Comparison of ENCODE assay signal across 8 cellular contexts in genomic region chr22:22928666-22929380, GRCh38.
DNase-seq lines count a peak whose midpoint lies in the region; ATAC-seq and TF ChIP-seq lines count a peak whose summit lies in the region.

No MANE protein-coding gene starts in this region.

- ATAC-seq in DND-41 (ENCODE audit: insufficient read depth, low read depth), result peak; percentile 98
- ATAC-seq in GM19328 (IDR thresholded peaks at IDR 0.05; ENCODE audit: unreplicated experiment), result peak; percentile 75
- ATAC-seq in HG03175 (IDR thresholded peaks at IDR 0.05; ENCODE audit: unreplicated experiment), result peak; percentile 84

- H3K9me3 Mint-ChIP-seq in stimulated activated naive CD8-positive, alpha-beta T cell treated with anti-CD3 and anti-CD28 coated beads, Interleukin-15, Interleukin-2, amounts not matched to agents 100 ng/mL and 50 ng/mL, for 24 hours, result no peaks in the 10 kb centered on the region

- no peak for TF ChIP-seq CTCF in DND-41 (IDR thresholded peaks at IDR 0.05; ENCODE audit: borderline replicate concordance, extremely low read depth, low read length, poor library complexity, severe bottlenecking)
- no peak for TF ChIP-seq CTCF in foreskin fibroblast (IDR thresholded peaks at IDR 0.05; ENCODE audit: low read depth, low read length)

- no peak overlapping the region for H3K4me2 ChIP-seq in DND-41 (ENCODE audit: insufficient read depth, low read length)

- H3K36me3 ChIP-seq in DND-41 (ENCODE audit: insufficient read depth, low read length), result no peaks in the 10 kb centered on the region

- no peaks in the 10 kb centered on the region for H4K20me1 ChIP-seq in DND-41 (ENCODE audit: insufficient read depth, low read length)

- peak overlapping the region; percentile 70 for H3K27ac ChIP-seq in DND-41 (ENCODE audit: low read length)

- DNase-seq in DND-41, result peak; percentile 91
- peak in 3 of 5 donors; percentile 1 to 76 (median 19) for DNase-seq in T-helper 1 cell
- peak; percentile 12 to 30 for DNase-seq in foreskin fibroblast
- DNase-seq in RKO (ENCODE audit: low spot score), result no peak
- no peak for DNase-seq in DMS79 treated with DMSO at 0.1 percent for 48 hours (lab: John Stamatoyannopoulos, UW)

- H3K27me3 ChIP-seq in DND-41 (ENCODE audit: insufficient read depth, low read length, poor library complexity), result no peaks in the 10 kb centered on the region

- H2AFZ ChIP-seq in DND-41 (ENCODE audit: low read depth, low read length), result no peak overlapping the region

- no peaks in the 10 kb centered on the region for H3K27me3 Mint-ChIP-seq in stimulated activated naive CD8-positive, alpha-beta T cell treated with anti-CD3 and anti-CD28 coated beads, Interleukin-15, Interleukin-2, amounts not matched to agents 100 ng/mL and 50 ng/mL, for 24 hours

- peaks cover 22% of the 10 kb centered on the region for H3K4me1 ChIP-seq in DND-41 (ENCODE audit: insufficient read depth, low read length)

- no peaks in the 10 kb centered on the region for H3K79me2 ChIP-seq in DND-41 (ENCODE audit: insufficient read depth, low read length)

- H3K4me3 ChIP-seq in DND-41 (ENCODE audit: low read depth in 1 of 2, low read length in 2 of 2), result no peak overlapping the region
- H3K4me3 ChIP-seq in foreskin fibroblast (ENCODE audit: low read depth in 1 of 2, low read length in 2 of 2), result no peak overlapping the region

- no peaks in the 10 kb centered on the region for H3K9me3 ChIP-seq in DND-41 (ENCODE audit: insufficient read depth, low read length, severe bottlenecking)

- no peak overlapping the region for H3K4me3 Mint-ChIP-seq in stimulated activated naive CD8-positive, alpha-beta T cell treated with anti-CD3 and anti-CD28 coated beads, Interleukin-15, Interleukin-2, amounts not matched to agents 100 ng/mL and 50 ng/mL, for 24 hours

- no peaks in the 10 kb centered on the region for H3K36me3 Mint-ChIP-seq in stimulated activated naive CD8-positive, alpha-beta T cell treated with anti-CD3 and anti-CD28 coated beads, Interleukin-15, Interleukin-2, amounts not matched to agents 100 ng/mL and 50 ng/mL, for 24 hours (ENCODE audit: low read depth)

- H3K4me1 Mint-ChIP-seq in stimulated activated naive CD8-positive, alpha-beta T cell treated with anti-CD3 and anti-CD28 coated beads, Interleukin-15, Interleukin-2, amounts not matched to agents 100 ng/mL and 50 ng/mL, for 24 hours (ENCODE audit: low read depth), result peaks cover 48% of the 10 kb centered on the region

- H3K27ac Mint-ChIP-seq in stimulated activated naive CD8-positive, alpha-beta T cell treated with anti-CD3 and anti-CD28 coated beads, Interleukin-15, Interleukin-2, amounts not matched to agents 100 ng/mL and 50 ng/mL, for 24 hours, result peak overlapping the region; percentile 61

- H3K9ac ChIP-seq in DND-41 (ENCODE audit: low read depth, low read length), result no peak overlapping the region

Comparison
In these comparisons a context has a peak if more than half of its experiments do, and no peak if none do; other contexts are left out.
1. DNase-seq: peak in DND-41 (single experiment), T-helper 1 cell (3 of 5) and foreskin fibroblast (2 of 2); none in RKO (single experiment) and DMS79 treated with DMSO at 0.1 percent for 48 hours (single experiment).
2. Peak in every context shown above with its lines, with median percentiles within 50 percentile points of each other: ATAC-seq.